18 cellular contexts compared by ENCODE assay signal in genomic region chr11:46694607-46695006, GRCh38. TPM values are rescaled to one million over a fixed set of nuclear protein-coding genes. Genes with fewer than 3 reads are reported as not detected.
A peak's percentile ranks its signal among the peaks of the same experiment; 100 is the strongest.
DNase-seq lines count a peak whose midpoint lies in the region; ATAC-seq and TF ChIP-seq lines count a peak whose summit lies in the region.
"Had no signal": no experiment of that assay in that cellular context is flagged by ENCODE, and none has a peak within 500 bp of the region (broad histone marks: within the 10 kb centered on the region; RNA-seq: fewer than 3 reads in every experiment).

No MANE protein-coding gene starts in this region.

- DNase-seq in heart right ventricle: no peak
- no peak for DNase-seq in left ventricle myocardium superior
- no peak for DNase-seq in sigmoid colon
- DNase-seq in uterus: no peak
- DNase-seq in aorta: no peak
- DNase-seq in G401 (ENCODE audit: low spot score): no peak
- DNase-seq: activated CD8-positive, alpha-beta memory T cell treated with anti-CD3 and anti-CD28 coated beads, Interleukin-2, amount 10 ng/mL, durations not matched to agents 7 days and 5 days; CD4-positive, CD25-positive, alpha-beta regulatory T cell; HCEC 1CT; left lung; NCI-H2029 treated with DMSO at 0.1 percent for 48 hours; NCI-H510A; SIG-M5; thyroid gland had no signal

- TF ChIP-seq EP300 in sigmoid colon (IDR thresholded peaks at IDR 0.05): no peak

- 76% methylated on average over 7 of the region's 7 CpGs for WGBS in heart right ventricle, 2 donors
- WGBS in sigmoid colon, 2 donors: 89% methylated on average over 7 of the region's 7 CpGs
- WGBS in aorta, 2 donors: 52 to 63% methylated on average over 7 of the region's 7 CpGs

- H3K36me3 ChIP-seq in heart right ventricle (peaks cover 0 to 83% (median 32%) of the 10 kb centered on the region in 9 donors), endocrine pancreas (ENCODE audit: control insufficient read depth, insufficient read depth, low read length) (peaks cover 11% of the 10 kb centered on the region), sigmoid colon (peaks cover 15 to 56% (median 33%) of the 10 kb centered on the region in 4 donors), uterus (no peaks in the 10 kb centered on the region), aorta (ENCODE audit: control insufficient read depth in 1 of 2, insufficient read depth in 2 of 2, low read length in 1 of 2) (peaks cover 5 to 8% of the 10 kb centered on the region in 2 donors)

- H3K4me1 ChIP-seq in heart right ventricle (peaks cover 28 to 66% (median 60%) of the 10 kb centered on the region in 9 donors), endocrine pancreas (ENCODE audit: control insufficient read depth, insufficient read depth, low read length) (peaks cover 8% of the 10 kb centered on the region), sigmoid colon (peaks cover 0 to 63% (median 50%) of the 10 kb centered on the region in 4 donors), uterus (peaks cover 16 to 43% of the 10 kb centered on the region in 2 donors), aorta (ENCODE audit: control insufficient read depth in 1 of 2, insufficient read depth in 2 of 2, low read length in 2 of 2) (no peaks in the 10 kb centered on the region)

- in situ Hi-C loops in G401 (cut with HindIII; ENCODE audit: low sequenced_read_pairs): no loop called here

- H3K27ac ChIP-seq in heart right ventricle (peak overlapping the region in 8 of 10 donors; percentile 24 to 96 (median 80)), sigmoid colon (peak overlapping the region; percentile 55 to 91 (median 75)), uterus (peak overlapping the region; percentile 59 to 89), aorta (ENCODE audit: low read depth in 1 of 2, low read length in 2 of 2) (peak overlapping the region in 1 of 2 donors; percentile 22)
- H3K27ac ChIP-seq: A549, left lung, thyroid gland had no signal

- H3K9me3 ChIP-seq in heart right ventricle (no peaks in the 10 kb centered on the region), endocrine pancreas (ENCODE audit: control insufficient read depth, low read length) (no peaks in the 10 kb centered on the region), sigmoid colon (no peaks in the 10 kb centered on the region), uterus (no peaks in the 10 kb centered on the region), aorta (ENCODE audit: control insufficient read depth, low read length) (no peaks in the 10 kb centered on the region)
- H3K9me3 ChIP-seq: A549, left lung, thyroid gland had no signal

- TF ChIP-seq CTCF in heart right ventricle (IDR thresholded peaks at IDR 0.05) (no peak), sigmoid colon (IDR thresholded peaks at IDR 0.05) (no peak), uterus (IDR thresholded peaks at IDR 0.05) (no peak)

- ATAC-seq in heart right ventricle: no peak
- no peak for ATAC-seq in left ventricle myocardium superior
- ATAC-seq in aorta (ENCODE audit: low FRiP score): no peak
- ATAC-seq in HG02870 (IDR thresholded peaks at IDR 0.05; ENCODE audit: unreplicated experiment): no peak
- ATAC-seq: A549; activated CD8-positive, alpha-beta memory T cell treated with anti-CD3 and anti-CD28 coated beads, Interleukin-2, amount 10 ng/mL, durations not matched to agents 7 days and 5 days; left lung had no signal

- intact Hi-C loops in heart right ventricle (cut with DNase I) (loop anchor here in 1 of 10 donors (10.0 kb wide), 1 partner anchor 80 kb away; the partner anchor contains the start of genes ATG13 and HARBI1), left ventricle myocardium superior (cut with micrococcal nuclease) (no loop called here), sigmoid colon (cut with DNase I) (no loop called here), uterus (cut with DNase I; ENCODE audit: low total_unique reads) (no loop called here), aorta (cut with DNase I) (no loop called here)

- TF ChIP-seq POLR2A in sigmoid colon (IDR thresholded peaks at IDR 0.05) (no peak), uterus (IDR thresholded peaks at IDR 0.05) (no peak)

- H3K9ac ChIP-seq in endocrine pancreas (ENCODE audit: control insufficient read depth, insufficient read depth, low read length): peak overlapping the region; percentile 66

- no peaks in the 10 kb centered on the region for H3K27me3 ChIP-seq in heart right ventricle
- no peaks in the 10 kb centered on the region for H3K27me3 ChIP-seq in endocrine pancreas (ENCODE audit: control insufficient read depth, insufficient read depth, low read length)
- H3K27me3 ChIP-seq in sigmoid colon: no peaks in the 10 kb centered on the region
- H3K27me3 ChIP-seq in uterus: no peaks in the 10 kb centered on the region
- H3K27me3 ChIP-seq in aorta (ENCODE audit: control insufficient read depth in 1 of 2, insufficient read depth in 2 of 2, low read length in 1 of 2): no peaks in the 10 kb centered on the region
- H3K27me3 ChIP-seq: left lung, thyroid gland had no signal

- H3K4me3 ChIP-seq in heart right ventricle (no peak overlapping the region), endocrine pancreas (ENCODE audit: control insufficient read depth, insufficient read depth, low read length) (no peak overlapping the region), sigmoid colon (no peak overlapping the region), uterus (no peak overlapping the region), aorta (ENCODE audit: low read length in 2 of 2) (no peak overlapping the region)
- H3K4me3 ChIP-seq: A549, left lung, thyroid gland had no signal

RNA-seq across cellular contexts. Expression of gene ARHGAP1, which starts 5.8 kb away (rescaled TPM):
- total RNA-seq in heart right ventricle: 100 to 1,000 TPM in 7 of 10 donors, 10 to 100 TPM in 3; 59.0 to 268 (median 140) TPM
- 10 to 100 TPM; 28.4 to 38.7 TPM for polyA plus RNA-seq in heart right ventricle
- total RNA-seq in left ventricle myocardium superior: 65.2 TPM
- total RNA-seq in sigmoid colon: 10 to 100 TPM; 37.5 to 78.2 (median 57.3) TPM
- 10 to 100 TPM; 25.0 to 41.2 (median 30.6) TPM for polyA plus RNA-seq in sigmoid colon
- 100 to 1,000 TPM in 1 of 4 donors, 10 to 100 TPM in 3; 27.9 to 114 (median 37.3) TPM for total RNA-seq in uterus
- total RNA-seq in aorta: 100 to 1,000 TPM; 173 to 185 TPM
- polyA plus RNA-seq in aorta: 10 to 100 TPM; 27.8 to 74.1 TPM
- total RNA-seq in G401 (2014; rRNA removed; shearing (Covaris generic)): 4.1 and 4.9 TPM in 2 replicates

RNA-seq across cellular contexts. Expression of gene ZNF408, which starts 6.2 kb away (rescaled TPM):
- total RNA-seq in heart right ventricle: 1 to 10 TPM; 5.0 to 8.9 (median 6.7) TPM
- 1 to 10 TPM; 6.2 to 6.7 TPM for polyA plus RNA-seq in heart right ventricle
- 7.1 TPM for total RNA-seq in left ventricle myocardium superior
- 10 to 100 TPM in 2 of 4 donors, 1 to 10 TPM in 2; 4.3 to 12.8 (median 9.2) TPM for total RNA-seq in sigmoid colon
- 10 to 100 TPM in 1 of 3 donors, 1 to 10 TPM in 2; 6.2 to 10.7 (median 8.4) TPM for polyA plus RNA-seq in sigmoid colon
- 10 to 100 TPM in 1 of 4 donors, 1 to 10 TPM in 2, under 1 TPM in 1; 0.88 to 10.5 (median 8.0) TPM for total RNA-seq in uterus
- total RNA-seq in aorta: 1 to 10 TPM; 9.8 to 9.9 TPM
- polyA plus RNA-seq in aorta: 10 to 100 TPM in 1 of 2 donors, 1 to 10 TPM in 1; 3.0 to 13.3 TPM
- 9.2 and 12.7 TPM in 2 replicates for total RNA-seq in G401 (2014; rRNA removed; shearing (Covaris generic))

RNA-seq across cellular contexts. Expression of gene F2, which starts 24.4 kb away (rescaled TPM):
- total RNA-seq in heart right ventricle (under 1 TPM in 2 of 10 donors, not detected in 8; 0.23 to 0.31 TPM), left ventricle myocardium superior (not detected), sigmoid colon (under 1 TPM in 1 of 4 donors, not detected in 3; 0.28 TPM), uterus (under 1 TPM in 1 of 4 donors, not detected in 3; 0.27 TPM), aorta (under 1 TPM in 1 of 2 donors, not detected in 1; 0.19 TPM)
- polyA plus RNA-seq in heart right ventricle (under 1 TPM; 0.04 to 0.15 TPM), sigmoid colon (under 1 TPM in 2 of 3 donors, not detected in 1; 0.13 to 0.46 TPM), aorta (under 1 TPM in 1 of 2 donors, not detected in 1; 0.72 TPM)
- not detected in 2 replicates for total RNA-seq in G401 (2014; rRNA removed; shearing (Covaris generic))
- total RNA-seq: activated CD8-positive, alpha-beta memory T cell treated with anti-CD3 and anti-CD28 coated beads, Interleukin-2, amount 10 ng/mL, durations not matched to agents 7 days and 5 days; CD4-positive, CD25-positive, alpha-beta regulatory T cell; left lung; myocyte; thyroid gland had no signal
- polyA plus RNA-seq: CD4-positive, CD25-positive, alpha-beta regulatory T cell had no signal
